In genomic region chr10:79333513-79333912, GRCh38 we compare ENCODE assay signal across 1 cellular context.
TF ChIP-seq lines count a peak whose summit lies in the region.

No MANE protein-coding gene starts in this region.

TF ChIP-seq in SK-N-SH treated with all-trans-retinoic acid at 6 μM for 48 hours, 23 proteins besides CTCF, POLR2A, EP300 and RAD21 (continued from another document):
- TF ChIP-seq CREB5 (CRISPR knock-in tag; IDR thresholded peaks at IDR 0.05; ENCODE audit: low read depth) (no peak), CSRNP3 (CRISPR knock-in tag; IDR thresholded peaks at IDR 0.05) (no peak), PPARA (CRISPR knock-in tag; IDR thresholded peaks at IDR 0.05; ENCODE audit: borderline replicate concordance) (no peak)
TF ChIP-seq in SK-N-SH treated with all-trans-retinoic acid at 6 μM for 48 hours: peak in this region for 0.
